In genomic region chr9:133160742-133161541, GRCh38 we compare ENCODE assay signal across 8 cellular contexts. TPM values are rescaled to one million over a fixed set of nuclear protein-coding genes. Genes with fewer than 3 reads are reported as not detected.
DNase-seq lines count a peak whose midpoint lies in the region; ATAC-seq, FAIRE-seq and TF ChIP-seq lines count a peak whose summit lies in the region.
"Had no signal": no experiment of that assay in that cellular context is flagged by ENCODE, and none has a peak within 500 bp of the region (broad histone marks: within the 10 kb centered on the region; RNA-seq: fewer than 3 reads in every experiment).

No MANE protein-coding gene starts in this region.

- dilution Hi-C loops in keratinocyte (cut with MboI; ENCODE audit: extremely low pct_ligation_motif_present, low sequenced_read_pairs), result no loop called here

- H3K4me1 ChIP-seq in RWPE2 (ENCODE audit: insufficient read depth, poor library complexity, severe bottlenecking) (no peaks in the 10 kb centered on the region), body of pancreas (peaks cover 17% of the 10 kb centered on the region), keratinocyte (ENCODE audit: control insufficient read depth, extremely low read depth, insufficient read depth, low read length) (no peaks in the 10 kb centered on the region)

- no peak overlapping the region for H2AFZ ChIP-seq in keratinocyte (ENCODE audit: control insufficient read depth, low read length)

- intact Hi-C loops in body of pancreas (cut with DNase I), result no loop called here

- peaks cover 21 to 36% of the 10 kb centered on the region in 2 donors for H3K4me1 Mint-ChIP-seq in stimulated activated naive B cell treated with anti-CD40 and anti-IgM and Interleukin-4, amounts not matched to agents 10 μg/mL and 1 μg/mL and 100 μg/mL, for 72 hours

- H3K27ac ChIP-seq in RWPE2 (ENCODE audit: poor library complexity, severe bottlenecking), result no peak overlapping the region
- H3K27ac ChIP-seq in body of pancreas, result peak overlapping the region in 1 of 4 donors; percentile 32
- H3K27ac ChIP-seq in keratinocyte (ENCODE audit: control insufficient read depth, insufficient read depth, low read length), result no peak overlapping the region

- no peak overlapping the region for H3K4me3 ChIP-seq in RWPE2 (ENCODE audit: severe bottlenecking)
- no peak overlapping the region for H3K4me3 ChIP-seq in body of pancreas
- no peak overlapping the region for H3K4me3 ChIP-seq in keratinocyte (ENCODE audit: control insufficient read depth in 2 of 3, extremely low read depth in 1 of 3, insufficient read depth in 2 of 3, low read depth in 1 of 3, low read length in 3 of 3)

- 56% methylated on average over 9 of the region's 9 CpGs for WGBS in body of pancreas, 2 donors

- no peaks in the 10 kb centered on the region for H3K9me1 ChIP-seq in keratinocyte (ENCODE audit: control insufficient read depth, extremely low read depth, insufficient read depth, low read length)

- H3K4me2 ChIP-seq in keratinocyte (ENCODE audit: control insufficient read depth, extremely low read depth, insufficient read depth, low read depth, low read length), result no peak overlapping the region

- H3K9me3 Mint-ChIP-seq in stimulated activated naive B cell treated with anti-CD40 and anti-IgM and Interleukin-4, amounts not matched to agents 10 μg/mL and 1 μg/mL and 100 μg/mL, for 72 hours, result no peaks in the 10 kb centered on the region
- H3K9me3 Mint-ChIP-seq: activated T-cell treated with anti-CD3 and anti-CD28 coated beads, Interleukin-2, amount 50 U/mL, for 4 hours had no signal

- no peak overlapping the region for H3K9ac ChIP-seq in keratinocyte (ENCODE audit: control insufficient read depth, extremely low read depth, insufficient read depth, low read length)

- peaks cover 7% of the 10 kb centered on the region for H3K27me3 ChIP-seq in RWPE2 (ENCODE audit: insufficient read depth, poor library complexity, severe bottlenecking)
- no peaks in the 10 kb centered on the region for H3K27me3 ChIP-seq in body of pancreas
- H3K27me3 ChIP-seq in keratinocyte (ENCODE audit: control insufficient read depth, extremely low read depth, insufficient read depth, low read length), result peaks cover 14% of the 10 kb centered on the region

- peak; percentile 63 for TF ChIP-seq CTCF in RWPE2 (IDR thresholded peaks at IDR 0.05; ENCODE audit: poor library complexity, severe bottlenecking)
- TF ChIP-seq CTCF in body of pancreas (IDR thresholded peaks at IDR 0.05), result peak; percentile 58 to 81 (median 77)
- TF ChIP-seq CTCF in keratinocyte (optimal IDR thresholded peaks at IDR 0.05 in 1 of 3, IDR thresholded peaks at IDR 0.05 in 1 of 3, conservative IDR thresholded peaks at IDR 0.05 in 1 of 3; ENCODE audit: extremely low read depth in 1 of 3, insufficient read depth in 2 of 3, low read length in 3 of 3), result peak; percentile 78 to 89 (median 81)

- peak overlapping the region in 1 of 2 donors; percentile 3 for H3K4me3 Mint-ChIP-seq in stimulated activated naive B cell treated with anti-CD40 and anti-IgM and Interleukin-4, amounts not matched to agents 10 μg/mL and 1 μg/mL and 100 μg/mL, for 72 hours

- no peaks in the 10 kb centered on the region for H3K9me3 ChIP-seq in RWPE2 (ENCODE audit: severe bottlenecking)
- no peaks in the 10 kb centered on the region for H3K9me3 ChIP-seq in body of pancreas
- H3K9me3 ChIP-seq in keratinocyte (ENCODE audit: control insufficient read depth, low read depth, low read length), result no peaks in the 10 kb centered on the region

- no peaks in the 10 kb centered on the region for H3K27me3 Mint-ChIP-seq in stimulated activated naive B cell treated with anti-CD40 and anti-IgM and Interleukin-4, amounts not matched to agents 10 μg/mL and 1 μg/mL and 100 μg/mL, for 72 hours

- peak; percentile 95 for FAIRE-seq in keratinocyte (lab: Jason Lieb, UNC)

- no peak for TF ChIP-seq POLR2A in body of pancreas (IDR thresholded peaks at IDR 0.05)

- DNase-seq in ELR (ENCODE audit: low read depth), result peak; percentile 76
- DNase-seq in HUDEP-2 (lab: John Stamatoyannopoulos, UW; ENCODE audit: unreplicated experiment in 76 of 76), result peak in 75 of 76 experiments; percentile 39 to 94 (median 81)
- DNase-seq in RWPE2 (ENCODE audit: low spot score), result no peak
- peak; percentile 69 to 84 (median 77) for DNase-seq in body of pancreas
- no peak for DNase-seq in keratinocyte (ENCODE audit: low read depth, low spot score)
- DNase-seq in stimulated activated naive B cell treated with anti-CD40 and anti-IgM and Interleukin-4, amounts not matched to agents 10 μg/mL and 1 μg/mL and 100 μg/mL, for 72 hours, result no peak
- DNase-seq: activated T-cell treated with anti-CD3 and anti-CD28 coated beads, Interleukin-2, amount 50 U/mL, for 4 hours had no signal

- no peaks in the 10 kb centered on the region for H3K79me2 ChIP-seq in keratinocyte (ENCODE audit: control insufficient read depth, insufficient read depth, low read length)

- H3K36me3 Mint-ChIP-seq in stimulated activated naive B cell treated with anti-CD40 and anti-IgM and Interleukin-4, amounts not matched to agents 10 μg/mL and 1 μg/mL and 100 μg/mL, for 72 hours, result peaks cover 25 to 49% of the 10 kb centered on the region in 2 donors

- H3K27ac Mint-ChIP-seq in stimulated activated naive B cell treated with anti-CD40 and anti-IgM and Interleukin-4, amounts not matched to agents 10 μg/mL and 1 μg/mL and 100 μg/mL, for 72 hours, result peak overlapping the region; percentile 5

- ATAC-seq in RWPE2 (ENCODE audit: low read depth) (peak; percentile 71; the same call in 2 of the 3 replicates), body of pancreas (peak; percentile 88), GM21528 (IDR thresholded peaks at IDR 0.05; ENCODE audit: low FRiP score, unreplicated experiment) (no peak)
- ATAC-seq in stimulated activated naive B cell treated with anti-CD40 and anti-IgM and Interleukin-4, amounts not matched to agents 10 μg/mL and 1 μg/mL and 100 μg/mL, for 72 hours (replicated peaks), result peak; percentile 67 to 73

- H3K36me3 ChIP-seq in RWPE2 (ENCODE audit: low read depth) (no peaks in the 10 kb centered on the region), body of pancreas (replicated peaks in 1 of 2; ENCODE audit: insufficient read depth in 1 of 2, low read depth in 2 of 2) (no peaks in the 10 kb centered on the region), keratinocyte (ENCODE audit: control insufficient read depth in 2 of 2, extremely low read depth in 1 of 2, insufficient read depth in 2 of 2, low read length in 2 of 2) (no peaks in the 10 kb centered on the region)

- no peaks in the 10 kb centered on the region for H4K20me1 ChIP-seq in keratinocyte (ENCODE audit: control insufficient read depth, extremely low read depth, insufficient read depth, low read length)

RNA-seq across cellular contexts. Expression of gene GBGT1, which starts 2.8 kb away (rescaled TPM):
- 1 to 10 TPM; 5.4 to 9.2 TPM for total RNA-seq in body of pancreas
- polyA plus RNA-seq in keratinocyte, result 0.42 to 0.74 TPM (median 0.54 TPM) in 3 replicates
- not detected for polyA plus RNA-seq in keratinocyte (2011; ENCODE audit: low read depth)
- polyA plus RNA-seq in keratinocyte (2011; cell fraction: cytosol; rRNA removed), result 0.17 and 0.48 TPM in 2 replicates
- polyA plus RNA-seq in keratinocyte (2011; cell fraction: nucleus; rRNA removed), result 0.87 and 1.1 TPM in 2 replicates
- polyA plus RNA-seq in keratinocyte (2012; ENCODE audit: low replicate concordance), result 0.25 and 0.72 TPM in 2 replicates
- 0.40 to 1.6 TPM (median 0.77 TPM) in 3 replicates for polyA minus RNA-seq in keratinocyte
- not detected for polyA minus RNA-seq in keratinocyte (2011; cell fraction: cytosol; rRNA and poly(A)+ RNA removed)
- polyA minus RNA-seq in keratinocyte (2011; cell fraction: nucleus; rRNA and poly(A)+ RNA removed), result 0.95 and 1.1 TPM in 2 replicates

RNA-seq across cellular contexts. Expression of gene RALGDS, which starts 39.9 kb away (rescaled TPM):
- 10 to 100 TPM; 27.8 to 64.6 TPM for total RNA-seq in body of pancreas
- polyA plus RNA-seq in keratinocyte, result 22.6 to 38.0 TPM (median 27.2 TPM) in 3 replicates
- 22.2 TPM for polyA plus RNA-seq in keratinocyte (2011; ENCODE audit: low read depth)
- polyA plus RNA-seq in keratinocyte (2011; cell fraction: cytosol; rRNA removed), result 20.4 and 31.3 TPM in 2 replicates
- polyA plus RNA-seq in keratinocyte (2011; cell fraction: nucleus; rRNA removed), result 73.4 and 91.6 TPM in 2 replicates
- polyA plus RNA-seq in keratinocyte (2012; ENCODE audit: low replicate concordance), result 15.5 and 19.3 TPM in 2 replicates
- 20.9 to 29.4 TPM (median 25.9 TPM) in 3 replicates for polyA minus RNA-seq in keratinocyte
- polyA minus RNA-seq in keratinocyte (2011; cell fraction: cytosol; rRNA and poly(A)+ RNA removed), result 19.8 TPM
- 17.3 and 24.7 TPM in 2 replicates for polyA minus RNA-seq in keratinocyte (2011; cell fraction: nucleus; rRNA and poly(A)+ RNA removed)

RNA-seq across cellular contexts. Expression of gene OBP2B, which starts 48.1 kb away (rescaled TPM):
- not detected for total RNA-seq in body of pancreas
- not detected in 3 replicates for polyA plus RNA-seq in keratinocyte
- polyA plus RNA-seq in keratinocyte (2011; ENCODE audit: low read depth), result not detected
- polyA plus RNA-seq in keratinocyte (2011; cell fraction: cytosol; rRNA removed), result not detected in 2 replicates
- not detected in 2 replicates for polyA plus RNA-seq in keratinocyte (2011; cell fraction: nucleus; rRNA removed)
- not detected in 2 replicates for polyA plus RNA-seq in keratinocyte (2012; ENCODE audit: low replicate concordance)
- polyA minus RNA-seq in keratinocyte, result not detected in 3 replicates
- polyA minus RNA-seq in keratinocyte (2011; cell fraction: cytosol; rRNA and poly(A)+ RNA removed), result not detected
- not detected in 2 replicates for polyA minus RNA-seq in keratinocyte (2011; cell fraction: nucleus; rRNA and poly(A)+ RNA removed)
- total RNA-seq: activated T-cell treated with anti-CD3 and anti-CD28 coated beads, Interleukin-2, amount 50 U/mL, for 4 hours had no signal

Comparison
In these comparisons a context has a peak if more than half of its experiments do, and no peak if none do; other contexts are left out.
1. DNase-seq: peak in ELR (single experiment), HUDEP-2 (75 of 76) and body of pancreas (4 of 4); none in RWPE2 (single experiment), keratinocyte (single experiment) and stimulated activated naive B cell treated with anti-CD40 and anti-IgM and Interleukin-4, amounts not matched to agents 10 μg/mL and 1 μg/mL and 100 μg/mL, for 72 hours (single experiment).
2. Peak in every context shown above with its lines, with median percentiles within 50 percentile points of each other: CTCF ChIP-seq.